Comparison of ENCODE assay signal across 8 cellular contexts in genomic region chr22:39292561-39293074, GRCh38. TPM values are rescaled to one million over a fixed set of nuclear protein-coding genes. Genes with fewer than 3 reads are reported as not detected.
A peak's percentile ranks its signal among the peaks of the same experiment; 100 is the strongest.
DNase-seq lines count a peak whose midpoint lies in the region; ATAC-seq and TF ChIP-seq lines count a peak whose summit lies in the region.

No MANE protein-coding gene starts in this region.

- no peaks in the 10 kb centered on the region for H3K9me3 ChIP-seq in neuronal stem cell (replicated peaks in 1 of 2; ENCODE audit: control insufficient read depth in 2 of 2, insufficient read depth in 1 of 2, low read depth in 1 of 2, low read length in 2 of 2)

- H3K4me3 ChIP-seq in fibroblast of the aortic adventitia (ENCODE audit: low read depth, low read length): no peak overlapping the region
- no peak overlapping the region for H3K4me3 ChIP-seq in neuronal stem cell (ENCODE audit: low read length in 2 of 2)

- H2BK12ac ChIP-seq in neuronal stem cell (ENCODE audit: low read length): peak overlapping the region; percentile 50

- H3K4me1 ChIP-seq in neuronal stem cell (ENCODE audit: control insufficient read depth in 2 of 2, insufficient read depth in 1 of 2, low read depth in 1 of 2, low read length in 2 of 2): peaks cover 14 to 25% of the 10 kb centered on the region in 2 donors

- H3K4me1 Mint-ChIP-seq in activated CD4-positive, alpha-beta T cell treated with anti-CD3 and anti-CD28 coated beads, Interleukin-2, amount 10 ng/mL, durations not matched to agents 7 days and 5 days: no peaks in the 10 kb centered on the region

- H2BK5ac ChIP-seq in neuronal stem cell (ENCODE audit: low read length): peak overlapping the region; percentile 95

- H3K9ac ChIP-seq in neuronal stem cell (ENCODE audit: low read depth, low read length, poor library complexity): no peak overlapping the region

- no peak overlapping the region for H3K4me3 Mint-ChIP-seq in activated CD4-positive, alpha-beta T cell treated with anti-CD3 and anti-CD28 coated beads, Interleukin-2, amount 10 ng/mL, durations not matched to agents 7 days and 5 days

- H3K36me3 Mint-ChIP-seq in activated CD4-positive, alpha-beta T cell treated with anti-CD3 and anti-CD28 coated beads, Interleukin-2, amount 10 ng/mL, durations not matched to agents 7 days and 5 days (ENCODE audit: low read depth): no peaks in the 10 kb centered on the region

- no peak overlapping the region for H3K23ac ChIP-seq in neuronal stem cell (ENCODE audit: low read depth, low read length, poor library complexity)

- H3K14ac ChIP-seq in neuronal stem cell (ENCODE audit: low read length): no peak overlapping the region

- H3K27me3 Mint-ChIP-seq in activated CD4-positive, alpha-beta T cell treated with anti-CD3 and anti-CD28 coated beads, Interleukin-2, amount 10 ng/mL, durations not matched to agents 7 days and 5 days: peaks cover 4% of the 10 kb centered on the region

- no peak overlapping the region for H3K27ac Mint-ChIP-seq in activated CD4-positive, alpha-beta T cell treated with anti-CD3 and anti-CD28 coated beads, Interleukin-2, amount 10 ng/mL, durations not matched to agents 7 days and 5 days

- H4K91ac ChIP-seq in neuronal stem cell (ENCODE audit: low read depth, low read length, poor library complexity): peak overlapping the region; percentile 1

- H2AFZ ChIP-seq in neuronal stem cell (ENCODE audit: low read length): peak overlapping the region; percentile 68

- no peak overlapping the region for H4K8ac ChIP-seq in neuronal stem cell (ENCODE audit: low read depth, low read length)

- no CpG with 5 or more reads among the region's 12 CpGs for whole genome bisulfite sequencing in neuronal stem cell (ENCODE audit: extremely low coverage in 2 of 2, insufficient read length in 2 of 2, insufficient replicate concordance in 1 of 2), 2 donors

- POLR2A ChIA-PET in activated CD4-positive, alpha-beta T cell treated with anti-CD3 and anti-CD28 coated beads, Interleukin-2, amount 10 ng/mL, durations not matched to agents 7 days and 5 days (lab: Charles Lee): no interaction called here

- ATAC-seq in GM21367 (IDR thresholded peaks at IDR 0.05; ENCODE audit: unreplicated experiment): no peak

- no peaks in the 10 kb centered on the region for H3K79me1 ChIP-seq in neuronal stem cell (ENCODE audit: low read depth, low read length)

- no peak for TF ChIP-seq CTCF in fibroblast of the aortic adventitia (IDR thresholded peaks at IDR 0.05; ENCODE audit: insufficient read depth, low read length)

- peak overlapping the region; percentile 97 for H3K18ac ChIP-seq in neuronal stem cell (ENCODE audit: low read length)

- peak overlapping the region; percentile 66 for H2AK5ac ChIP-seq in neuronal stem cell (ENCODE audit: low read depth, low read length)

- DNase-seq in stimulated activated CD4-positive, alpha-beta T cell treated with anti-CD3 and anti-CD28 coated beads, Interleukin-15, amount 100 ng/mL, for 24 hours: peak; percentile 27
- DNase-seq in stimulated activated CD4-positive, alpha-beta T cell treated with anti-CD3 and anti-CD28 coated beads, Interleukin-4, amount 100 ng/mL, for 1 hour: no peak
- DNase-seq in SKM-1 treated with dmso at 0.1 percent for 144 hours (lab: John Stamatoyannopoulos, UW; ENCODE audit: unreplicated experiment) (peak; percentile 45), fibroblast of the aortic adventitia (ENCODE audit: low read depth) (peak; percentile 93), neuronal stem cell (ENCODE audit: low spot score) (peak; percentile 45), cortex of kidney (lab: John Stamatoyannopoulos, UW) (no peak)
- no peak for DNase-seq in activated CD4-positive, alpha-beta T cell treated with anti-CD3 and anti-CD28 coated beads, Interleukin-2, amount 10 ng/mL, durations not matched to agents 7 days and 5 days

- no peaks in the 10 kb centered on the region for H3K36me3 ChIP-seq in neuronal stem cell (replicated peaks in 1 of 2; ENCODE audit: control insufficient read depth in 2 of 2, insufficient read depth in 2 of 2, low read length in 2 of 2)

- no peaks in the 10 kb centered on the region for H3K9me3 Mint-ChIP-seq in activated CD4-positive, alpha-beta T cell treated with anti-CD3 and anti-CD28 coated beads, Interleukin-2, amount 10 ng/mL, durations not matched to agents 7 days and 5 days

- H3K27me3 ChIP-seq in neuronal stem cell (ENCODE audit: control insufficient read depth in 3 of 3, insufficient read depth in 3 of 3, low read depth in 1 of 3, low read length in 3 of 3): no peaks in the 10 kb centered on the region

- no peak overlapping the region for H3K4ac ChIP-seq in neuronal stem cell (ENCODE audit: low read length)

- CTCF ChIA-PET in activated CD4-positive, alpha-beta T cell treated with anti-CD3 and anti-CD28 coated beads, Interleukin-2, amount 10 ng/mL, durations not matched to agents 7 days and 5 days (lab: Charles Lee): no interaction called here

- no peak overlapping the region for H2BK120ac ChIP-seq in neuronal stem cell (ENCODE audit: low read depth, low read length)

- no peak overlapping the region for H3K4me2 ChIP-seq in neuronal stem cell (ENCODE audit: insufficient read depth, low read length, poor library complexity, severe bottlenecking)

- no peak overlapping the region for H3K27ac ChIP-seq in neuronal stem cell (replicated peaks; ENCODE audit: low read length)

- H2BK15ac ChIP-seq in neuronal stem cell (ENCODE audit: low read length): peak overlapping the region; percentile 47

RNA-seq across cellular contexts. Expression of gene RPL3, which starts 26.8 kb away (rescaled TPM):
- total RNA-seq in fibroblast of the aortic adventitia (ENCODE audit: low replicate concordance): 1,848 and 3,122 TPM in 2 replicates
- 3,109 TPM for polyA plus RNA-seq in neuronal stem cell (2013, experiment 1 of 2)
- 3,051 TPM for polyA plus RNA-seq in neuronal stem cell (2013, experiment 2 of 2)
- total RNA-seq in activated CD4-positive, alpha-beta T cell treated with anti-CD3 and anti-CD28 coated beads, Interleukin-2, amount 10 ng/mL, durations not matched to agents 7 days and 5 days: 1,000 to 10,000 TPM; 1,621 to 1,780 TPM

RNA-seq across cellular contexts. Expression of gene PDGFB, which starts 47.8 kb away (rescaled TPM):
- 0.09 and 0.57 TPM in 2 replicates for total RNA-seq in fibroblast of the aortic adventitia (ENCODE audit: low replicate concordance)
- polyA plus RNA-seq in neuronal stem cell (2013, experiment 1 of 2): 2.6 TPM
- polyA plus RNA-seq in neuronal stem cell (2013, experiment 2 of 2): 2.8 TPM
- 1 to 10 TPM in 1 of 2 experiments, under 1 TPM in 1; 0.89 to 1.1 TPM for total RNA-seq in activated CD4-positive, alpha-beta T cell treated with anti-CD3 and anti-CD28 coated beads, Interleukin-2, amount 10 ng/mL, durations not matched to agents 7 days and 5 days

RNA-seq across cellular contexts. Expression of gene SYNGR1, which starts 57.2 kb away (rescaled TPM):
- 3.9 and 14.2 TPM in 2 replicates for total RNA-seq in fibroblast of the aortic adventitia (ENCODE audit: low replicate concordance)
- 27.7 TPM for polyA plus RNA-seq in neuronal stem cell (2013, experiment 1 of 2)
- 26.2 TPM for polyA plus RNA-seq in neuronal stem cell (2013, experiment 2 of 2)
- total RNA-seq in activated CD4-positive, alpha-beta T cell treated with anti-CD3 and anti-CD28 coated beads, Interleukin-2, amount 10 ng/mL, durations not matched to agents 7 days and 5 days: under 1 TPM; 0.42 to 0.77 TPM

Comparison
In these comparisons a context has a peak if more than half of its experiments do, and no peak if none do; other contexts are left out.
1. DNase-seq: peak in stimulated activated CD4-positive, alpha-beta T cell treated with anti-CD3 and anti-CD28 coated beads, Interleukin-15, amount 100 ng/mL, for 24 hours (single experiment), SKM-1 treated with dmso at 0.1 percent for 144 hours (single experiment), fibroblast of the aortic adventitia (single experiment) and neuronal stem cell (single experiment); none in stimulated activated CD4-positive, alpha-beta T cell treated with anti-CD3 and anti-CD28 coated beads, Interleukin-4, amount 100 ng/mL, for 1 hour (single experiment), cortex of kidney (single experiment) and activated CD4-positive, alpha-beta T cell treated with anti-CD3 and anti-CD28 coated beads, Interleukin-2, amount 10 ng/mL, durations not matched to agents 7 days and 5 days (single experiment).